In genomic region chr14:68674538-68675232, GRCh38 we compare ENCODE assay signal across 19 cellular contexts.
DNase-seq lines count a peak whose midpoint lies in the region; ATAC-seq and TF ChIP-seq lines count a peak whose summit lies in the region.
"Had no signal": no experiment of that assay in that cellular context is flagged by ENCODE, and none has a peak within 500 bp of the region (broad histone marks: within the 10 kb centered on the region; RNA-seq: fewer than 3 reads in every experiment).

No MANE protein-coding gene starts in this region.

- no peak for TF ChIP-seq CTCF in foreskin keratinocyte (conservative IDR thresholded peaks at IDR 0.05)
- TF ChIP-seq CTCF in GM10248 (IDR thresholded peaks at IDR 0.05; ENCODE audit: control extremely low read depth, extremely low read depth, low read depth, missing control alignments): no peak
- no peak for TF ChIP-seq CTCF in spleen (IDR thresholded peaks at IDR 0.05 in 8 of 11, conservative IDR thresholded peaks at IDR 0.05 in 3 of 11)

- ATAC-seq in foreskin keratinocyte: no peak

- peaks cover 0 to 15% (median 0%) of the 10 kb centered on the region in 11 experiments; a peak in 1 of 22 replicates for H3K36me3 ChIP-seq in BLaER1 treated with 17β-estradiol and CSF1 and Interleukin-3, amounts not matched to agents 10 nM and 100 nM
- H3K36me3 ChIP-seq in SJSA1 (no peaks in the 10 kb centered on the region), skeletal muscle satellite cell (ENCODE audit: insufficient read depth, low read length) (no peaks in the 10 kb centered on the region), spleen (no peaks in the 10 kb centered on the region)
- H3K36me3 ChIP-seq: adrenal gland, HAP-1 had no signal

- peaks cover 63 to 88% (median 81%) of the 10 kb centered on the region in 10 experiments for H3K4me1 ChIP-seq in BLaER1 treated with 17β-estradiol and CSF1 and Interleukin-3, amounts not matched to agents 10 nM and 100 nM
- H3K4me1 ChIP-seq in SJSA1 (replicated peaks) (peaks cover 12% of the 10 kb centered on the region), foreskin keratinocyte (peaks cover 36% of the 10 kb centered on the region), skeletal muscle satellite cell (ENCODE audit: control insufficient read depth, insufficient read depth, low read length) (peaks cover 29% of the 10 kb centered on the region), spleen (peaks cover 0 to 28% (median 4%) of the 10 kb centered on the region in 6 donors)
- H3K4me1 ChIP-seq: HAP-1 had no signal

- peaks cover 0 to 7% (median 0%) of the 10 kb centered on the region in 11 experiments; a peak in 1 of 22 replicates for H3K9me3 ChIP-seq in BLaER1 treated with 17β-estradiol and CSF1 and Interleukin-3, amounts not matched to agents 10 nM and 100 nM (replicated peaks in 1 of 11)
- no peaks in the 10 kb centered on the region for H3K9me3 ChIP-seq in SJSA1 (replicated peaks)
- no peaks in the 10 kb centered on the region for H3K9me3 ChIP-seq in skeletal muscle satellite cell (replicated peaks; ENCODE audit: low read length)
- H3K9me3 ChIP-seq in spleen: no peaks in the 10 kb centered on the region
- H3K9me3 ChIP-seq: adrenal gland, HAP-1 had no signal

- WGBS in spleen, 5 donors: 77 to 86% (median 81%) methylated on average over 5 of the region's 5 CpGs

- no peak for TF ChIP-seq POLR2A in spleen (IDR thresholded peaks at IDR 0.05)

- H4K20me1 ChIP-seq in BLaER1 treated with 17β-estradiol and CSF1 and Interleukin-3, amounts not matched to agents 10 nM and 100 nM: no peaks in the 10 kb centered on the region

- POLR2A ChIA-PET in GM10248 (lab: Yijun Ruan, JAX): no interaction called here

- DNase-seq in SJSA1 (ENCODE audit: low read depth in 1 of 2, low spot score in 2 of 2) (no peak), foreskin keratinocyte (no peak), NCI-H1417 (lab: John Stamatoyannopoulos, UW) (no peak), GM10248 (ENCODE audit: extremely low spot score) (no peak), spleen (no peak), NCI-H82 (lab: John Stamatoyannopoulos, UW) (no peak)
- DNase-seq: activated CD4-positive, alpha-beta T cell treated with anti-CD3 and anti-CD28 coated beads, Interleukin-2, amount 50 U/mL, for 1 hour; activated T-cell treated with anti-CD3 and anti-CD28 coated beads, Interleukin-2, amount 50 U/mL, for 1 hour; adrenal gland; Calu3; endodermal cell; NCI-H1694; NCI-H446; OCI-M1; posterior cingulate gyrus had no signal

- intact Hi-C loops in spleen (cut with DNase I; ENCODE audit: low total_unique reads): no loop called here

- H3K9ac ChIP-seq in BLaER1 treated with 17β-estradiol and CSF1 and Interleukin-3, amounts not matched to agents 10 nM and 100 nM: no peak overlapping the region
- peak overlapping the region; percentile 56 for H3K9ac ChIP-seq in skeletal muscle satellite cell (ENCODE audit: low read depth, low read length)

- peak overlapping the region; percentile 11 to 64 (median 26); a peak in 12 of 22 replicates for H3K4me2 ChIP-seq in BLaER1 treated with 17β-estradiol and CSF1 and Interleukin-3, amounts not matched to agents 10 nM and 100 nM
- H3K4me2 ChIP-seq in skeletal muscle satellite cell (ENCODE audit: low read length): no peak overlapping the region

- no peak overlapping the region for H3K4me3 ChIP-seq in BLaER1 treated with 17β-estradiol and CSF1 and Interleukin-3, amounts not matched to agents 10 nM and 100 nM
- H3K4me3 ChIP-seq in SJSA1: no peak overlapping the region
- H3K4me3 ChIP-seq in skeletal muscle satellite cell (ENCODE audit: low read length): no peak overlapping the region
- H3K4me3 ChIP-seq in spleen: no peak overlapping the region
- H3K4me3 ChIP-seq: adrenal gland, HAP-1, SK-N-MC had no signal

- peak overlapping the region in 10 of 11 experiments; percentile 3 to 46 (median 23); a peak in 12 of 22 replicates for H3K27ac ChIP-seq in BLaER1 treated with 17β-estradiol and CSF1 and Interleukin-3, amounts not matched to agents 10 nM and 100 nM
- H3K27ac ChIP-seq in SJSA1 (peak overlapping the region; percentile 39), foreskin keratinocyte (peak overlapping the region; percentile 40), spleen (peak overlapping the region in 1 of 8 donors; percentile 27)
- H3K27ac ChIP-seq: adrenal gland, SK-N-MC had no signal

- H3K27me3 ChIP-seq in BLaER1 treated with 17β-estradiol and CSF1 and Interleukin-3, amounts not matched to agents 10 nM and 100 nM: no peaks in the 10 kb centered on the region
- H3K27me3 ChIP-seq in SJSA1 (replicated peaks): no peaks in the 10 kb centered on the region
- no peaks in the 10 kb centered on the region for H3K27me3 ChIP-seq in foreskin keratinocyte
- H3K27me3 ChIP-seq in skeletal muscle satellite cell (ENCODE audit: control insufficient read depth, insufficient read depth, low read length): no peaks in the 10 kb centered on the region
- no peaks in the 10 kb centered on the region for H3K27me3 ChIP-seq in spleen (replicated peaks in 1 of 7)
- H3K27me3 ChIP-seq: adrenal gland had no signal

- CTCF ChIA-PET in GM10248 (lab: Yijun Ruan, JAX): interaction anchor here (1.2 kb wide), 1 partner anchor 26 kb away, joined by 3 read pairs; no protein-coding TSS in a partner anchor
